ENCODE assay signal across 13 cellular contexts in genomic region chr3:123394391-123395022, GRCh38. TPM values are rescaled to one million over a fixed set of nuclear protein-coding genes. Genes with fewer than 3 reads are reported as not detected.
"Had no signal": no experiment of that assay in that cellular context is flagged by ENCODE, and none has a peak within 500 bp of the region (broad histone marks: within the 10 kb centered on the region; RNA-seq: fewer than 3 reads in every experiment).

No MANE protein-coding gene starts in this region.

- ATAC-seq: activated naive CD8-positive, alpha-beta T cell treated with anti-CD3 and anti-CD28 coated beads, Interleukin-2, amount 50 U/mL, for 24 hours; naive thymus-derived CD8-positive, alpha-beta T cell had no signal

- H3K36me3 Mint-ChIP-seq: naive thymus-derived CD8-positive, alpha-beta T cell had no signal

- H3K27ac ChIP-seq: upper lobe of left lung had no signal

- H3K9me3 ChIP-seq: upper lobe of left lung had no signal

- H3K4me3 Mint-ChIP-seq: activated B cell treated with CpG ODN at 0.5 μM for 24 hours; activated CD4-positive, alpha-beta T cell treated with anti-CD3 and anti-CD28 coated beads, Interleukin-2, amount 10 ng/mL, durations not matched to agents 24 days and 14 days; activated naive CD8-positive, alpha-beta T cell treated with anti-CD3 and anti-CD28 coated beads, Interleukin-2, amount 50 U/mL, for 24 hours; activated T-helper 1 cell treated with anti-CD3 and anti-CD28 coated beads, Interleukin-12 subunit alpha, Interleukin-12 subunit beta, Interleukin-2, Interleukin-4 antibody, amounts not matched to agents 30 ng/mL and 10 ng/mL and 1 ng/mL, durations not matched to agents 14 hours and 24 hours and 36 hours; naive thymus-derived CD8-positive, alpha-beta T cell; T-helper 1 cell treated with Interleukin-12 subunit alpha and Interleukin-12 subunit beta and Interleukin-4 antibody, amounts not matched to agents 30 μg/mL and 1 μg/mL, for 36 hours had no signal

- H3K4me3 ChIP-seq: upper lobe of left lung had no signal

- H3K4me1 ChIP-seq: upper lobe of left lung had no signal

- H3K27ac Mint-ChIP-seq: activated B cell treated with CpG ODN at 0.5 μM for 24 hours; activated CD4-positive, alpha-beta T cell treated with anti-CD3 and anti-CD28 coated beads, Interleukin-2, amount 10 ng/mL, durations not matched to agents 24 days and 14 days; activated naive CD8-positive, alpha-beta T cell treated with anti-CD3 and anti-CD28 coated beads, Interleukin-2, amount 50 U/mL, for 24 hours; activated T-helper 1 cell treated with anti-CD3 and anti-CD28 coated beads, Interleukin-12 subunit alpha, Interleukin-12 subunit beta, Interleukin-2, Interleukin-4 antibody, amounts not matched to agents 30 ng/mL and 10 ng/mL and 1 ng/mL, durations not matched to agents 14 hours and 24 hours and 36 hours; naive thymus-derived CD8-positive, alpha-beta T cell; T-helper 1 cell treated with Interleukin-12 subunit alpha and Interleukin-12 subunit beta and Interleukin-4 antibody, amounts not matched to agents 30 μg/mL and 1 μg/mL, for 36 hours had no signal

- H3K9me3 Mint-ChIP-seq: activated B cell treated with CpG ODN at 0.5 μM for 24 hours; activated CD4-positive, alpha-beta T cell treated with anti-CD3 and anti-CD28 coated beads, Interleukin-2, amount 10 ng/mL, durations not matched to agents 24 days and 14 days; activated naive CD8-positive, alpha-beta T cell treated with anti-CD3 and anti-CD28 coated beads, Interleukin-2, amount 50 U/mL, for 24 hours; activated T-helper 1 cell treated with anti-CD3 and anti-CD28 coated beads, Interleukin-12 subunit alpha, Interleukin-12 subunit beta, Interleukin-2, Interleukin-4 antibody, amounts not matched to agents 30 ng/mL and 10 ng/mL and 1 ng/mL, durations not matched to agents 14 hours and 24 hours and 36 hours; naive thymus-derived CD8-positive, alpha-beta T cell; T-helper 1 cell treated with Interleukin-12 subunit alpha and Interleukin-12 subunit beta and Interleukin-4 antibody, amounts not matched to agents 30 μg/mL and 1 μg/mL, for 36 hours had no signal

- DNase-seq: activated B cell treated with CpG ODN at 0.5 μM for 24 hours; activated CD4-positive, alpha-beta T cell treated with anti-CD3 and anti-CD28 coated beads, Interleukin-2, amount 10 ng/mL, durations not matched to agents 24 days and 14 days; activated naive CD4-positive, alpha-beta T cell; activated naive CD8-positive, alpha-beta T cell treated with anti-CD3 and anti-CD28 coated beads, Interleukin-2, amount 50 U/mL, for 24 hours; effector memory CD4-positive, alpha-beta T cell; hypothalamus; stimulated activated CD4-positive, alpha-beta T cell treated with anti-CD3 and anti-CD28 coated beads, Interleukin-15, amount 100 ng/mL, for 24 hours; stimulated activated CD4-positive, alpha-beta T cell treated with anti-CD3 and anti-CD28 coated beads, Interleukin-4, amount 100 ng/mL, for 4 hours; upper lobe of left lung had no signal

- H3K36me3 ChIP-seq: upper lobe of left lung had no signal

- H3K4me1 Mint-ChIP-seq: activated B cell treated with CpG ODN at 0.5 μM for 24 hours; activated CD4-positive, alpha-beta T cell treated with anti-CD3 and anti-CD28 coated beads, Interleukin-2, amount 10 ng/mL, durations not matched to agents 24 days and 14 days; activated naive CD8-positive, alpha-beta T cell treated with anti-CD3 and anti-CD28 coated beads, Interleukin-2, amount 50 U/mL, for 24 hours; naive thymus-derived CD8-positive, alpha-beta T cell had no signal

- H3K27me3 ChIP-seq: upper lobe of left lung had no signal

RNA-seq across cellular contexts. Expression of gene ADCY5, which starts 54.4 kb away (rescaled TPM):
- total RNA-seq: activated B cell treated with CpG ODN at 0.5 μM for 24 hours; activated CD4-positive, alpha-beta T cell treated with anti-CD3 and anti-CD28 coated beads, Interleukin-2, amount 10 ng/mL, durations not matched to agents 24 days and 14 days; activated T-helper 1 cell treated with anti-CD3 and anti-CD28 coated beads, Interleukin-12 subunit alpha, Interleukin-12 subunit beta, Interleukin-2, Interleukin-4 antibody, amounts not matched to agents 30 ng/mL and 10 ng/mL and 1 ng/mL, durations not matched to agents 14 hours and 24 hours and 36 hours; mononuclear cell; naive thymus-derived CD8-positive, alpha-beta T cell had no signal
